8 cellular contexts compared by ENCODE assay signal in the genomic region with DNA sequence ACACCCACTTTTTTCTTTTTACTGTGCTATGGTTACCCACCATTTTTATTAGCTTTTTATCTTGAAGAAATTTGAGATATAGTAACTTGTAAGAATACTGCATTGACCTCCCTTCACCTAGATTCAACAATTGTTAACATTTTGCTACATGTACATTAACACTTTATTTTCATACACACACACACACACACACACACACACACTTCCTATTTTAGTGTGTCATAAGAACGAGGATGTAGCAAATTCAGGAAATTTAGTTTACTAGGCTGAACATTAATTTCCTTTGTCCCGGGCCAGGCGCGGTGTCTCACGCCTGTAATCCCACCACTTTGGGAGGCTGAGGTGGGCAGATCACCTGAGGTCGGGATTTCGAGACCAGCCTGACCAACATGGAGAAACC. TPM values are rescaled to one million over a fixed set of nuclear protein-coding genes. Genes with fewer than 3 reads are reported as not detected.
A peak's percentile ranks its signal among the peaks of the same experiment; 100 is the strongest.
DNase-seq lines count a peak whose midpoint lies in the region; ATAC-seq and TF ChIP-seq lines count a peak whose summit lies in the region.
"Had no signal": no experiment of that assay in that cellular context is flagged by ENCODE, and none has a peak within 500 bp of the region (broad histone marks: within the 10 kb centered on the region; RNA-seq: fewer than 3 reads in every experiment).

No MANE protein-coding gene starts in this region.

- ATAC-seq in Panc1 (no peak), gastroesophageal sphincter (no peak)

- WGBS in gastroesophageal sphincter (ENCODE audit: low coverage in 1 of 2), 2 donors, result 60 to 83% methylated on average over 2 to 7 of the region's 7 CpGs

- peak overlapping the region; percentile 86 for H3K4me2 ChIP-seq in fibroblast of lung (ENCODE audit: extremely low read depth, insufficient read depth, low read length)

- H3K27ac ChIP-seq in HEK293 (ENCODE audit: extremely low read depth, low read depth, low read length), result no peak overlapping the region
- peak overlapping the region; percentile 97 for H3K27ac ChIP-seq in Panc1 (ENCODE audit: low read length)
- H3K27ac ChIP-seq in fibroblast of lung (ENCODE audit: insufficient read depth, low read length), result no peak overlapping the region
- peak overlapping the region; percentile 90 for H3K27ac ChIP-seq in skeletal muscle tissue (ENCODE audit: low read depth, low read length)
- peak overlapping the region in 2 of 4 donors; percentile 91 to 94 for H3K27ac ChIP-seq in gastroesophageal sphincter

- peaks cover 34% of the 10 kb centered on the region for H3K79me2 ChIP-seq in fibroblast of lung (ENCODE audit: control insufficient read depth, insufficient read depth, low read length)

- no peak overlapping the region for H2AFZ ChIP-seq in fibroblast of lung (ENCODE audit: low read length)

- CTCF ChIA-PET in HEK293 (lab: Yijun Ruan, JAX) (interaction anchor here (0.6 to 0.7 kb wide), 2 partner anchors 60 to 514 kb away, joined by 3 read pairs; no protein-coding TSS in a partner anchor), Panc1 (lab: Charles Lee) (no interaction called here)

- H4K20me1 ChIP-seq in fibroblast of lung (ENCODE audit: control insufficient read depth, extremely low read depth, insufficient read depth, low read length), result no peaks in the 10 kb centered on the region

- H3K4me1 ChIP-seq in HEK293 (ENCODE audit: control insufficient read depth, insufficient read depth, low read length) (peaks cover 7% of the 10 kb centered on the region), Panc1 (ENCODE audit: control insufficient read depth, insufficient read depth, low read length) (peaks cover 23% of the 10 kb centered on the region), fibroblast of lung (ENCODE audit: control insufficient read depth, extremely low read depth, insufficient read depth, low read length) (peaks cover 5% of the 10 kb centered on the region), skeletal muscle tissue (ENCODE audit: control insufficient read depth in 3 of 3, insufficient read depth in 3 of 3, low read length in 3 of 3) (peaks cover 10 to 13% (median 12%) of the 10 kb centered on the region in 3 donors), gastroesophageal sphincter (peaks cover 0 to 37% (median 11%) of the 10 kb centered on the region in 3 donors)

- no peak for TF ChIP-seq CTCF in HEK293 (tag by site-specific recombination; IDR thresholded peaks at IDR 0.05)
- no peak for TF ChIP-seq CTCF in Panc1 (IDR thresholded peaks at IDR 0.05)
- no peak for TF ChIP-seq CTCF in fibroblast of lung (conservative IDR thresholded peaks at IDR 0.05 in 1 of 2, IDR thresholded peaks at IDR 0.05 in 1 of 2; ENCODE audit: low read depth in 1 of 2, low read length in 2 of 2)
- no peak for TF ChIP-seq CTCF in gastroesophageal sphincter (IDR thresholded peaks at IDR 0.05)

- POLR2A ChIA-PET in HEK293 (lab: Yijun Ruan, JAX), result interaction anchor here (0.6 to 0.9 kb wide), 3 partner anchors 7 to 37 kb away, joined by 3 read pairs; a partner anchor contains a TSS
- POLR2A ChIA-PET in Panc1 (lab: Charles Lee), result interaction anchor here (0.6 to 1.5 kb wide), 2 partner anchors 10 to 466 kb away, joined by 3 read pairs; a partner anchor contains a TSS

- DNase-seq in Panc1 (ENCODE audit: low read depth, low spot score) (no peak), fibroblast of lung (ENCODE audit: low read depth in 2 of 2) (no peak), NCI-H524 (lab: John Stamatoyannopoulos, UW) (no peak)
- DNase-seq in stimulated activated naive CD4-positive, alpha-beta T cell treated with Interleukin-2 at 50 U/mL for 16 hours (lab: John Stamatoyannopoulos, UW), result no peak
- DNase-seq: NCI-H82 had no signal

- in situ Hi-C loops in Panc1 (cut with HindIII; ENCODE audit: low pct_unique_long_range_greater_than_20kb, low sequenced_read_pairs), result no loop called here

- H3K4me3 ChIP-seq in HEK293 (ENCODE audit: low read depth, low read length) (no peak overlapping the region), Panc1 (ENCODE audit: low read depth in 2 of 2, low read length in 2 of 2) (peak overlapping the region; percentile 97 to 98; a peak in 3 of 4 replicates), fibroblast of lung (replicated peaks in 1 of 4; ENCODE audit: control extremely low read depth in 1 of 4, insufficient read depth in 1 of 4, low read depth in 3 of 4, low read length in 4 of 4) (peak overlapping the region in 3 of 4 experiments; percentile 88 to 93 (median 89)), skeletal muscle tissue (ENCODE audit: low read length in 3 of 3) (peak overlapping the region in 1 of 3 donors; percentile 100), gastroesophageal sphincter (no peak overlapping the region)

- H3K36me3 ChIP-seq in HEK293 (ENCODE audit: control insufficient read depth in 2 of 2, insufficient read depth in 1 of 2, low read length in 2 of 2), result peaks cover 6 to 12% of the 10 kb centered on the region in 2 experiments; a peak in 2 of 3 replicates
- H3K36me3 ChIP-seq in Panc1 (ENCODE audit: control insufficient read depth, insufficient read depth, low read length), result peaks cover 2% of the 10 kb centered on the region; the same call in 1 of the 2 replicates
- H3K36me3 ChIP-seq in fibroblast of lung (ENCODE audit: control insufficient read depth, insufficient read depth, low read length), result no peaks in the 10 kb centered on the region
- H3K36me3 ChIP-seq in skeletal muscle tissue (ENCODE audit: control insufficient read depth in 3 of 3, insufficient read depth in 3 of 3, low read length in 3 of 3), result peaks cover 0 to 5% (median 0%) of the 10 kb centered on the region in 3 donors
- peaks cover 0 to 8% of the 10 kb centered on the region in 2 donors for H3K36me3 ChIP-seq in gastroesophageal sphincter

- H3K9ac ChIP-seq in fibroblast of lung (ENCODE audit: insufficient read depth, low read length), result no peak overlapping the region
- no peak overlapping the region for H3K9ac ChIP-seq in skeletal muscle tissue (ENCODE audit: low read depth in 1 of 3, low read length in 3 of 3)

- H3K27me3 ChIP-seq in Panc1 (ENCODE audit: control insufficient read depth, insufficient read depth, low read length) (no peaks in the 10 kb centered on the region), fibroblast of lung (ENCODE audit: control insufficient read depth, insufficient read depth, low read length) (no peaks in the 10 kb centered on the region), skeletal muscle tissue (ENCODE audit: control insufficient read depth in 3 of 3, insufficient read depth in 3 of 3, low read length in 3 of 3) (no peaks in the 10 kb centered on the region), gastroesophageal sphincter (no peaks in the 10 kb centered on the region)

- TF ChIP-seq POLR2A in gastroesophageal sphincter (IDR thresholded peaks at IDR 0.05), result no peak

- BruUV-seq in Panc1 (replicated peaks; lab: Mats Ljungman, UMichigan), result no TSS peak

- H3K9me3 ChIP-seq in HEK293 (ENCODE audit: control insufficient read depth, insufficient read depth, low read depth, low read length) (no peaks in the 10 kb centered on the region), Panc1 (ENCODE audit: control insufficient read depth, insufficient read depth, low read depth, low read length) (no peaks in the 10 kb centered on the region), fibroblast of lung (ENCODE audit: control insufficient read depth, insufficient read depth, low read depth, low read length) (no peaks in the 10 kb centered on the region), skeletal muscle tissue (ENCODE audit: control insufficient read depth in 3 of 3, low read length in 3 of 3) (no peaks in the 10 kb centered on the region), gastroesophageal sphincter (no peaks in the 10 kb centered on the region)

- TF ChIP-seq EP300 in gastroesophageal sphincter (IDR thresholded peaks at IDR 0.05), result no peak

- intact Hi-C loops in Panc1 (cut with micrococcal nuclease; ENCODE audit: unreplicated experiment), result no loop called here

TF ChIP-seq in HEK293, 187 proteins besides CTCF, POLR2A, EP300 and RAD21:
- TF ChIP-seq ZNF302 (tag by site-specific recombination; IDR thresholded peaks at IDR 0.05; ENCODE audit: low read depth), result no peak
- TF ChIP-seq, protein P1, sequence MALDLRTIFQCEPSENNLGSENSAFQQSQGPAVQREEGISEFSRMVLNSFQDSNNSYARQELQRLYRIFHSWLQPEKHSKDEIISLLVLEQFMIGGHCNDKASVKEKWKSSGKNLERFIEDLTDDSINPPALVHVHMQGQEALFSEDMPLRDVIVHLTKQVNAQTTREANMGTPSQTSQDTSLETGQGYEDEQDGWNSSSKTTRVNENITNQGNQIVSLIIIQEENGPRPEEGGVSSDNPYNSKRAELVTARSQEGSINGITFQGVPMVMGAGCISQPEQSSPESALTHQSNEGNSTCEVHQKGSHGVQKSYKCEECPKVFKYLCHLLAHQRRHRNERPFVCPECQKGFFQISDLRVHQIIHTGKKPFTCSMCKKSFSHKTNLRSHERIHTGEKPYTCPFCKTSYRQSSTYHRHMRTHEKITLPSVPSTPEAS (tag by site-specific recombination; IDR thresholded peaks at IDR 0.05), result peak; percentile 39; the same call in 1 of the 2 replicates

RNA-seq across cellular contexts. Expression of a gene that starts 1.1 kb away (rescaled TPM):
- total RNA-seq in Panc1 (2021; ENCODE audit: unreplicated experiment) (136 TPM), fibroblast of lung (164 and 182 TPM in 2 replicates), skeletal muscle tissue (60.0 TPM), gastroesophageal sphincter (100 to 1,000 TPM; 146 to 252 (median 195) TPM)
- polyA plus RNA-seq in Panc1 (2012; ENCODE audit: insufficient read length), result 110 TPM
- 238 and 244 TPM in 2 replicates for polyA plus RNA-seq in fibroblast of lung
- polyA plus RNA-seq in fibroblast of lung (2012), result 168 and 179 TPM in 2 replicates
- 56.2 and 63.5 TPM in 2 replicates for polyA minus RNA-seq in fibroblast of lung (ENCODE audit: low replicate concordance)

RNA-seq across cellular contexts. Expression of a gene that starts 8.9 kb away (rescaled TPM):
- total RNA-seq in Panc1 (2021; ENCODE audit: unreplicated experiment) (44.0 TPM), fibroblast of lung (56.2 and 76.8 TPM in 2 replicates), skeletal muscle tissue (41.2 TPM), gastroesophageal sphincter (100 to 1,000 TPM in 2 of 4 donors, 10 to 100 TPM in 2; 68.5 to 193 (median 131) TPM)
- polyA plus RNA-seq in Panc1 (2012; ENCODE audit: insufficient read length), result 25.7 TPM
- polyA plus RNA-seq in fibroblast of lung, result 56.9 and 65.1 TPM in 2 replicates
- 43.0 and 49.7 TPM in 2 replicates for polyA plus RNA-seq in fibroblast of lung (2012)
- polyA minus RNA-seq in fibroblast of lung (ENCODE audit: low replicate concordance), result 47.3 and 71.7 TPM in 2 replicates

Comparison
In these comparisons a context has a peak if more than half of its experiments do, and no peak if none do; other contexts are left out.
1. H3K27ac ChIP-seq: peak in Panc1 (single experiment) and skeletal muscle tissue (single experiment); none in HEK293 (single experiment) and fibroblast of lung (single experiment).
2. H3K4me3 ChIP-seq: peak in Panc1 (2 of 2) and fibroblast of lung (3 of 4); none in HEK293 (single experiment) and gastroesophageal sphincter (0 of 2).